In genomic region chr20:34541264-34541901, GRCh38 we compare ENCODE assay signal across 19 cellular contexts. TPM values are rescaled to one million over a fixed set of nuclear protein-coding genes. Genes with fewer than 3 reads are reported as not detected.
A peak's percentile ranks its signal among the peaks of the same experiment; 100 is the strongest.
DNase-seq lines count a peak whose midpoint lies in the region; ATAC-seq lines count a peak whose summit lies in the region.
"Had no signal": no experiment of that assay in that cellular context is flagged by ENCODE, and none has a peak within 500 bp of the region (broad histone marks: within the 10 kb centered on the region; RNA-seq: fewer than 3 reads in every experiment).

No MANE protein-coding gene starts in this region.

- intact Hi-C loops in activated T-helper 2 cell treated with anti-CD3 and anti-CD28 coated beads, Interferon-gamma antibody, Interleukin-2, Interleukin-4, amounts not matched to agents 10 μg/mL and 5 μg/mL and 100 μg/mL, durations not matched to agents 14 hours and 24 hours and 36 hours (cut with micrococcal nuclease): no loop called here

- no peaks in the 10 kb centered on the region for H3K9me3 ChIP-seq in mesenchymal stem cell (ENCODE audit: control insufficient read depth, low read length)
- H3K9me3 ChIP-seq: neutrophil, suprapubic skin had no signal

- no peaks in the 10 kb centered on the region for H3K27me3 ChIP-seq in mesenchymal stem cell (ENCODE audit: control insufficient read depth in 1 of 2, insufficient read depth in 1 of 2, low read length in 2 of 2)
- H3K27me3 ChIP-seq: suprapubic skin had no signal

- H2AFZ ChIP-seq in mesenchymal stem cell (ENCODE audit: low read depth, low read length): no peak overlapping the region

- H3K4ac ChIP-seq in mesenchymal stem cell (ENCODE audit: low read depth in 1 of 2, low read length in 2 of 2): no peak overlapping the region

- peaks cover 59% of the 10 kb centered on the region in 2 experiments for H3K36me3 ChIP-seq in mesenchymal stem cell (ENCODE audit: control insufficient read depth in 1 of 2, insufficient read depth in 2 of 2, low read depth in 1 of 2, low read length in 2 of 2)

- no peak overlapping the region for H2BK120ac ChIP-seq in mesenchymal stem cell (ENCODE audit: low read depth, low read length)

- H3K18ac ChIP-seq in mesenchymal stem cell (ENCODE audit: low read depth in 1 of 2, low read length in 2 of 2): no peak overlapping the region

- no peaks in the 10 kb centered on the region for H3K27me3 Mint-ChIP-seq in activated T-cell treated with anti-CD3 and anti-CD28 coated beads, Interleukin-2, amount 50 U/mL, for 72 hours (ENCODE audit: low read depth)
- H3K27me3 Mint-ChIP-seq in activated T-helper 2 cell treated with anti-CD3 and anti-CD28 coated beads, Interferon-gamma antibody, Interleukin-2, Interleukin-4, amounts not matched to agents 10 μg/mL and 5 μg/mL and 100 μg/mL, durations not matched to agents 14 hours and 24 hours and 36 hours (ENCODE audit: low read depth): no peaks in the 10 kb centered on the region
- H3K27me3 Mint-ChIP-seq in memory B cell: peaks cover 2% of the 10 kb centered on the region

- H3K4me1 ChIP-seq in mesenchymal stem cell (ENCODE audit: control insufficient read depth, insufficient read depth, low read depth, low read length): peaks cover 3% of the 10 kb centered on the region

- no peak overlapping the region for H3K27ac ChIP-seq in mesenchymal stem cell (ENCODE audit: low read length, poor library complexity, severe bottlenecking)
- H3K27ac ChIP-seq: neutrophil, suprapubic skin had no signal

- peaks cover 4 to 15% of the 10 kb centered on the region in 2 donors for H3K36me3 Mint-ChIP-seq in activated T-cell treated with anti-CD3 and anti-CD28 coated beads, Interleukin-2, amount 50 U/mL, for 72 hours (ENCODE audit: insufficient read depth in 2 of 2)
- H3K36me3 Mint-ChIP-seq in activated T-helper 2 cell treated with anti-CD3 and anti-CD28 coated beads, Interferon-gamma antibody, Interleukin-2, Interleukin-4, amounts not matched to agents 10 μg/mL and 5 μg/mL and 100 μg/mL, durations not matched to agents 14 hours and 24 hours and 36 hours (ENCODE audit: low read depth): peaks cover 45% of the 10 kb centered on the region
- peaks cover 11% of the 10 kb centered on the region for H3K36me3 Mint-ChIP-seq in memory B cell

- no peak overlapping the region for H3K14ac ChIP-seq in mesenchymal stem cell (ENCODE audit: low read length in 2 of 2)

- H3K9me3 Mint-ChIP-seq in activated T-cell treated with anti-CD3 and anti-CD28 coated beads, Interleukin-2, amount 50 U/mL, for 72 hours: no peaks in the 10 kb centered on the region
- no peaks in the 10 kb centered on the region for H3K9me3 Mint-ChIP-seq in activated T-helper 2 cell treated with anti-CD3 and anti-CD28 coated beads, Interferon-gamma antibody, Interleukin-2, Interleukin-4, amounts not matched to agents 10 μg/mL and 5 μg/mL and 100 μg/mL, durations not matched to agents 14 hours and 24 hours and 36 hours
- H3K9me3 Mint-ChIP-seq in memory B cell: no peaks in the 10 kb centered on the region

- no peak overlapping the region for H3K23ac ChIP-seq in mesenchymal stem cell (ENCODE audit: low read length in 2 of 2)

- no peak overlapping the region for H2AK5ac ChIP-seq in mesenchymal stem cell (ENCODE audit: low read length, severe bottlenecking)

- DNase-seq in activated T-cell treated with anti-CD3 and anti-CD28 coated beads, Interleukin-2, amount 50 U/mL, for 72 hours: no peak
- DNase-seq in activated T-cell treated with anti-CD3 and anti-CD28 coated beads, Interleukin-2, amount 50 U/mL, for 1 hour: no peak
- peak; percentile 9 for DNase-seq in D341Med (ENCODE audit: low spot score)
- DNase-seq in activated T-helper 2 cell treated with anti-CD3 and anti-CD28 coated beads, Interferon-gamma antibody, Interleukin-2, Interleukin-4, amounts not matched to agents 10 μg/mL and 5 μg/mL and 100 μg/mL, durations not matched to agents 14 hours and 24 hours and 36 hours (ENCODE audit: low spot score): no peak
- DNase-seq in memory B cell (ENCODE audit: low spot score in 2 of 2): no peak
- DNase-seq in mesenchymal stem cell: no peak
- DNase-seq: anterior cingulate cortex, cerebellar nuclear complex, COR-L47, hippocampal formation, Kasumi-1, midbrain, NCI-H1105, NCI-H748 treated with DMSO at 0.1 percent for 48 hours, PC-3 had no signal

- peak in 1 of 2 donors; percentile 38 for ATAC-seq in activated T-cell treated with anti-CD3 and anti-CD28 coated beads, Interleukin-2, amount 50 U/mL, for 72 hours (replicated peaks in 1 of 2)
- ATAC-seq in memory B cell (ENCODE audit: low read depth) (peak; percentile 27), GM18870 (IDR thresholded peaks at IDR 0.05; ENCODE audit: unreplicated experiment) (no peak), GM18868 (IDR thresholded peaks at IDR 0.05; ENCODE audit: unreplicated experiment) (no peak)
- ATAC-seq: PC-3 had no signal

- no peak overlapping the region for H3K4me3 ChIP-seq in mesenchymal stem cell (ENCODE audit: insufficient read depth in 1 of 2, low read depth in 1 of 2, low read length in 2 of 2)
- H3K4me3 ChIP-seq: suprapubic skin had no signal

- H3K4me2 ChIP-seq in mesenchymal stem cell (ENCODE audit: low read length, poor library complexity, severe bottlenecking): no peak overlapping the region

- H3K79me1 ChIP-seq in mesenchymal stem cell (replicated peaks; ENCODE audit: low read length, poor library complexity, severe bottlenecking): peaks cover 19% of the 10 kb centered on the region

- no peak overlapping the region for H2BK5ac ChIP-seq in mesenchymal stem cell (ENCODE audit: low read depth, low read length, poor library complexity, severe bottlenecking)

- H2BK15ac ChIP-seq in mesenchymal stem cell (ENCODE audit: low read depth, poor library complexity, severe bottlenecking): no peak overlapping the region

- no peak overlapping the region for H3K9ac ChIP-seq in mesenchymal stem cell (ENCODE audit: low read length)

- no peak overlapping the region for H4K91ac ChIP-seq in mesenchymal stem cell (ENCODE audit: low read length)

- H4K8ac ChIP-seq in mesenchymal stem cell (ENCODE audit: low read length): no peak overlapping the region

- peak overlapping the region in 1 of 2 donors; percentile 68 for H3K4me3 Mint-ChIP-seq in activated T-cell treated with anti-CD3 and anti-CD28 coated beads, Interleukin-2, amount 50 U/mL, for 72 hours
- H3K4me3 Mint-ChIP-seq in activated T-helper 2 cell treated with anti-CD3 and anti-CD28 coated beads, Interferon-gamma antibody, Interleukin-2, Interleukin-4, amounts not matched to agents 10 μg/mL and 5 μg/mL and 100 μg/mL, durations not matched to agents 14 hours and 24 hours and 36 hours (ENCODE audit: low read depth): no peak overlapping the region
- H3K4me3 Mint-ChIP-seq in memory B cell: no peak overlapping the region

- WGBS in mesenchymal stem cell: 95% methylated on average over 8 of the region's 13 CpGs

- peaks cover 27% of the 10 kb centered on the region for H3K4me1 Mint-ChIP-seq in activated T-cell treated with anti-CD3 and anti-CD28 coated beads, Interleukin-2, amount 50 U/mL, for 72 hours (ENCODE audit: low read depth)
- peaks cover 10% of the 10 kb centered on the region for H3K4me1 Mint-ChIP-seq in activated T-helper 2 cell treated with anti-CD3 and anti-CD28 coated beads, Interferon-gamma antibody, Interleukin-2, Interleukin-4, amounts not matched to agents 10 μg/mL and 5 μg/mL and 100 μg/mL, durations not matched to agents 14 hours and 24 hours and 36 hours (ENCODE audit: low read depth)
- H3K4me1 Mint-ChIP-seq in memory B cell: no peaks in the 10 kb centered on the region

- H3K27ac Mint-ChIP-seq in activated T-cell treated with anti-CD3 and anti-CD28 coated beads, Interleukin-2, amount 50 U/mL, for 72 hours: peak overlapping the region; percentile 99
- peak overlapping the region; percentile 29 for H3K27ac Mint-ChIP-seq in activated T-helper 2 cell treated with anti-CD3 and anti-CD28 coated beads, Interferon-gamma antibody, Interleukin-2, Interleukin-4, amounts not matched to agents 10 μg/mL and 5 μg/mL and 100 μg/mL, durations not matched to agents 14 hours and 24 hours and 36 hours
- H3K27ac Mint-ChIP-seq in memory B cell: peak overlapping the region; percentile 65

- no peak overlapping the region for H2BK12ac ChIP-seq in mesenchymal stem cell (ENCODE audit: low read length in 2 of 2)

RNA-seq across cellular contexts. Expression of gene MAP1LC3A, which starts 17.1 kb away (rescaled TPM):
- 1 to 10 TPM; 3.7 to 5.2 TPM for total RNA-seq in activated T-cell treated with anti-CD3 and anti-CD28 coated beads, Interleukin-2, amount 50 U/mL, for 72 hours
- total RNA-seq in activated T-helper 2 cell treated with anti-CD3 and anti-CD28 coated beads, Interferon-gamma antibody, Interleukin-2, Interleukin-4, amounts not matched to agents 10 μg/mL and 5 μg/mL and 100 μg/mL, durations not matched to agents 14 hours and 24 hours and 36 hours: 2.4 and 3.3 TPM in 2 replicates
- 34.0 TPM for polyA plus RNA-seq in mesenchymal stem cell (2013, experiment 1 of 2)
- 33.2 TPM for polyA plus RNA-seq in mesenchymal stem cell (2013, experiment 2 of 2)

RNA-seq across cellular contexts. Expression of gene DYNLRB1, which starts 25.2 kb away (rescaled TPM):
- 10 to 100 TPM; 70.5 to 75.9 TPM for total RNA-seq in activated T-cell treated with anti-CD3 and anti-CD28 coated beads, Interleukin-2, amount 50 U/mL, for 72 hours
- total RNA-seq in activated T-helper 2 cell treated with anti-CD3 and anti-CD28 coated beads, Interferon-gamma antibody, Interleukin-2, Interleukin-4, amounts not matched to agents 10 μg/mL and 5 μg/mL and 100 μg/mL, durations not matched to agents 14 hours and 24 hours and 36 hours: 104 and 112 TPM in 2 replicates
- polyA plus RNA-seq in mesenchymal stem cell (2013, experiment 1 of 2): 344 TPM
- 339 TPM for polyA plus RNA-seq in mesenchymal stem cell (2013, experiment 2 of 2)

Comparison
In these comparisons a context has a peak if more than half of its experiments do, and no peak if none do; other contexts are left out.
1. H3K27ac Mint-ChIP-seq: peak in every context shown above with its lines; median percentile 99 in activated T-cell treated with anti-CD3 and anti-CD28 coated beads, Interleukin-2, amount 50 U/mL, for 72 hours; 65 in memory B cell; 29 in activated T-helper 2 cell treated with anti-CD3 and anti-CD28 coated beads, Interferon-gamma antibody, Interleukin-2, Interleukin-4, amounts not matched to agents 10 μg/mL and 5 μg/mL and 100 μg/mL, durations not matched to agents 14 hours and 24 hours and 36 hours.